9 cellular contexts compared by ENCODE assay signal in the genomic region with DNA sequence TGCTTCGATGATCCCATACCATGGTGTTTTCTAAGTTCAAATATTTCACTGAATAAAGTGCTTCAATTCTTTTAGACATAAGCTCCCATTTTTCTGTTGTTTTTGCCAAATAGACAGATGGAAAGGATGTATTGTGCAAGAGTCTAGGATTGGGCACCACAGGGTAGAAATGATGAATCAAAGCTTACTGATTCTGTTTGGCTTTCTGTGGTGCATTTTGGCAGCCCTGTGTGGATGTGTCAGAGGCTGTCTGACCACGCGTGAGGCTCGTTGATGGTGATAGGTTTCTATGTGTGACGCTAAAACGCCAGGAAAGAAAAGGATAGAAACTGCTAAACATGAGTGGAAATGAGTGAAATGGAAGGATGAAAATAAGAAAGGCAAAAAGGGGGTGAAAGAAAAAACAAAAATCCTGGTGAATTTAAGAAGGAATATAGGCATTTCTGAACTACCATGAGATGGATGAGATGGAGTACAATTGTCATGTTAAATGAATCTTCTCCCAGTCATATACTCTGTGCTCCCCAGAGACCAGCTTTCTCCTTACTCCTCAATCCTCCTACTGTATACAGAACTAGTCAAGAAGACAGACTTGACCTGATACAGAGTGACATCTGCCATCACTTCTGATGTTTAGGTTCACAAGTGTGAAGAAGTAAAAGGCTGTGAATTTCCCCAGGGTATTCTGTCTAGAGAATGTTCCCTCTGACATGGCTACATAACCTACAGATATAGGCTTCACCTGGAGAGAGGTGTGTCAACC. TPM values are rescaled to one million over a fixed set of nuclear protein-coding genes. Genes with fewer than 3 reads are reported as not detected.
A peak's percentile ranks its signal among the peaks of the same experiment; 100 is the strongest.
DNase-seq lines count a peak whose midpoint lies in the region; ATAC-seq and TF ChIP-seq lines count a peak whose summit lies in the region.
"Had no signal": no experiment of that assay in that cellular context is flagged by ENCODE, and none has a peak within 500 bp of the region (broad histone marks: within the 10 kb centered on the region; RNA-seq: fewer than 3 reads in every experiment).

No MANE protein-coding gene starts in this region.

- peak; percentile 42 for ATAC-seq in memory B cell (ENCODE audit: low read depth)
- ATAC-seq in GM21367 (IDR thresholded peaks at IDR 0.05; ENCODE audit: unreplicated experiment) = no peak

- DNase-seq in AG04450 (ENCODE audit: low read depth, low spot score) = peak; percentile 44
- peak; percentile 78 for DNase-seq in HFFc6
- peak; percentile 81 for DNase-seq in adipocyte (ENCODE audit: low read depth)
- DNase-seq in memory B cell (ENCODE audit: low spot score in 2 of 2) = no peak
- no peak for DNase-seq in SIG-M5 (lab: John Stamatoyannopoulos, UW)
- no peak for DNase-seq in epidermal melanocyte (ENCODE audit: insufficient read length, low spot score)
- DNase-seq in erythroblast (lab: John Stamatoyannopoulos, UW) = no peak

- H3K4me1 Mint-ChIP-seq in HFFc6 (ENCODE audit: low read depth) (peaks cover 50% of the 10 kb centered on the region), memory B cell (peaks cover 35% of the 10 kb centered on the region)

- H3K9me3 ChIP-seq in AG04450 (ENCODE audit: control insufficient read depth, insufficient read depth, low read length) = no peaks in the 10 kb centered on the region
- H3K9me3 ChIP-seq in adipocyte (ENCODE audit: control insufficient read depth, low read length) = no peaks in the 10 kb centered on the region

- H3K9me3 Mint-ChIP-seq in HFFc6 (no peaks in the 10 kb centered on the region), memory B cell (no peaks in the 10 kb centered on the region)

- peak overlapping the region; percentile 76 for H3K27ac Mint-ChIP-seq in HFFc6
- no peak overlapping the region for H3K27ac Mint-ChIP-seq in memory B cell

- H3K27me3 ChIP-seq in AG04450 (ENCODE audit: control insufficient read depth, insufficient read depth, low read length) (no peaks in the 10 kb centered on the region), adipocyte (replicated peaks; ENCODE audit: control insufficient read depth, insufficient read depth, low read length) (no peaks in the 10 kb centered on the region)

- no peak for TF ChIP-seq CTCF in AG04450 (IDR thresholded peaks at IDR 0.05; ENCODE audit: low read depth, low read length)
- TF ChIP-seq CTCF in HFFc6 (IDR thresholded peaks at IDR 0.05) = no peak

- POLR2A ChIA-PET in AG04450 (lab: Yijun Ruan, JAX) = interaction anchor here (0.6 kb wide), 1 partner anchor 107 kb away, joined by 6 read pairs; no protein-coding TSS in a partner anchor

- no peaks in the 10 kb centered on the region for H3K36me3 ChIP-seq in adipocyte (ENCODE audit: control insufficient read depth, insufficient read depth, low read length, severe bottlenecking)

- H3K9ac ChIP-seq in adipocyte (ENCODE audit: low read length) = no peak overlapping the region

- peaks cover 28% of the 10 kb centered on the region for H3K4me1 ChIP-seq in adipocyte (ENCODE audit: control insufficient read depth, insufficient read depth, low read length)

- H3K27me3 Mint-ChIP-seq in HFFc6 (ENCODE audit: insufficient read depth) = peaks cover 2% of the 10 kb centered on the region
- no peaks in the 10 kb centered on the region for H3K27me3 Mint-ChIP-seq in memory B cell

- peak overlapping the region; percentile 60 for H3K4me3 Mint-ChIP-seq in HFFc6
- H3K4me3 Mint-ChIP-seq in memory B cell = no peak overlapping the region

- TF ChIP-seq POLR2A in erythroblast (IDR thresholded peaks at IDR 0.05; ENCODE audit: low read length) = no peak

- H3K4me3 ChIP-seq in AG04450 (ENCODE audit: low read depth, low read length) = no peak overlapping the region
- peak overlapping the region; percentile 38 for H3K4me3 ChIP-seq in adipocyte (ENCODE audit: low read length)
- H3K4me3 ChIP-seq: SK-N-MC had no signal

- no peak overlapping the region for H3K27ac ChIP-seq in AG04450 (ENCODE audit: low read depth, low read length)
- H3K27ac ChIP-seq: SK-N-MC had no signal

- H3K36me3 Mint-ChIP-seq in HFFc6 (ENCODE audit: low read depth) (no peaks in the 10 kb centered on the region; the same call in 1 of the 2 replicates), memory B cell (peaks cover 4% of the 10 kb centered on the region)

- CTCF ChIA-PET in AG04450 (lab: Charles Lee) = interaction anchor here (1.3 to 2.1 kb wide), 2 partner anchors 56 to 90 kb away, joined by 4 to 9 read pairs; no protein-coding TSS in a partner anchor

RNA-seq across cellular contexts. Expression of gene ANKH, which starts 54.4 kb away (rescaled TPM):
- polyA plus RNA-seq in AG04450 (2011; rRNA removed) = 14.2 and 14.3 TPM in 2 replicates
- 24.0 and 31.3 TPM in 2 replicates for polyA minus RNA-seq in AG04450 (2011; rRNA and poly(A)+ RNA removed)
- total RNA-seq in HFFc6 (2021; fragmentation: NEBNext Ultra II Directional; extraction: Animal tissue kit (Norgen Biotek cat#: 25700)) = 10 to 100 TPM; 32.5 to 35.7 (median 33.0) TPM

Comparison
In these comparisons a context has a peak if more than half of its experiments do, and no peak if none do; other contexts are left out.
1. DNase-seq: peak in AG04450 (single experiment), HFFc6 (single experiment) and adipocyte (single experiment); none in memory B cell (0 of 2), SIG-M5 (single experiment), epidermal melanocyte (single experiment) and erythroblast (0 of 2).